ENCODE assay signal across 25 cellular contexts in the genomic region with DNA sequence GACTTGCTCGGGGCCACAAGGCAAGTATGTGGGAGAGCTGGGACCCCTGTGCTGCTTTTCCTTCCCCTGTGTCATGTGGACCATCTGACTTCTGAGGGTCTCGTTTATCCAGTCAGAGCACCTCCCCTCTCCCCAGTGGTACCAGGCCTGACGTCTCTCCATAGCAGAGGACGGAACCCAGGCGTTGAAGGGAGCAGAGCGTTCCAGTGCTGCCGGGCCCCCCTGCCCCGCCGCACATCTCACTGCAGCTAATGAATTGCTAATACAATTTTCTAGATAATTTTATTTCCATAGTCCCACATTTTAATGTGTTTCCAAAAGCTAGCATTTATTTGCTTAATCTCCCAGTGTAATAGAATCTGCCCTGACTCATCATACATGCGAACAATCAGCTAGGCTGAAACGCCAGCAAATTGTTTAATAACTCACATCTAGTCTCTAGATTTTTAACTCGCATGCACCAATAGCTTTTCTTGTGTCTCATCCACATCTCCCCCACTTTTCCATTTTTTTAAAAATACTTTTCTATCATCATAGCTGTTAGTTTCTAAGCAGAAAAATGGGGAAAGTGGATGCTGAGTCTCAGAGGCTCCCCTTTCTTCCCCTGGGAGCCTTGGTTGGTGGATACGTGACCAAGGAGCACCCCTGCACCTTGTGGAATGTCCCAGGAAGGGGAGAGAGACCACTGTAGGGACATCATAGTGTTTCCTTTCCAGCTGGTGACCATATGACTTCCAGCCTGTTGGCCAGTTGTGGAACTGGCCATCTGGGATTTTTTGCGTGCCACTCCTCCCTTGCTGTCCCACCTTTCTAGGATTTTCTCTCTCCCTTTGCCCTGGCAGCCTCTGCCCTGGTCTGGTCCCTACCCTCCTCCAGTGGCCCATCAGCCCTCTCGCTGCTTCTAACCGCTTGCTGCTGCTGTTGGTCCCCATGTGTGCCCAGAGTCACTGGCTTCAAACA. TPM values are rescaled to one million over a fixed set of nuclear protein-coding genes. Genes with fewer than 3 reads are reported as not detected.
DNase-seq lines count a peak whose midpoint lies in the region; ATAC-seq and TF ChIP-seq lines count a peak whose summit lies in the region.
"Had no signal": no experiment of that assay in that cellular context is flagged by ENCODE, and none has a peak within 500 bp of the region (broad histone marks: within the 10 kb centered on the region; RNA-seq: fewer than 3 reads in every experiment).

No MANE protein-coding gene starts in this region.

- H3K4me3 ChIP-seq in ascending aorta (no peak overlapping the region), skeletal muscle tissue (ENCODE audit: low read length in 3 of 3) (no peak overlapping the region)
- H3K4me3 ChIP-seq: body of pancreas, HAP-1 had no signal

- DNase-seq in RWPE1 (ENCODE audit: low spot score) (no peak), ascending aorta (ENCODE audit: low spot score in 2 of 2) (no peak), immature natural killer cell (no peak), NCI-H526 (lab: John Stamatoyannopoulos, UW) (no peak), G401 (ENCODE audit: low spot score) (no peak)
- DNase-seq: activated CD4-positive, alpha-beta T cell treated with anti-CD3 and anti-CD28 coated beads for 1 hour; activated effector memory CD4-positive, alpha-beta T cell treated with anti-CD3 and anti-CD28 coated beads, Interleukin-2, amount 50 U/mL, for 16 hours; activated naive CD8-positive, alpha-beta T cell treated with anti-CD3 and anti-CD28 coated beads, Interleukin-2, amount 10 ng/mL, durations not matched to agents 7 days and 5 days; activated T-cell treated with anti-CD3 and anti-CD28 coated beads for 4 hours; body of pancreas; Caco-2; DMS79; effector CD4-positive, alpha-beta T cell; GF-D8; KBM-7; NCI-H1436; NCI-H2081 treated with DMSO at 0.1 percent for 48 hours; NCI-H82; occipital lobe; T-helper 17 cell had no signal

- H3K4me1 ChIP-seq in ascending aorta, result peaks cover 0 to 70% of the 10 kb centered on the region in 2 donors
- peaks cover 59 to 97% (median 89%) of the 10 kb centered on the region in 3 donors for H3K4me1 ChIP-seq in skeletal muscle tissue (ENCODE audit: control insufficient read depth in 3 of 3, insufficient read depth in 3 of 3, low read length in 3 of 3)
- H3K4me1 ChIP-seq: Caco-2, foreskin keratinocyte, HAP-1 had no signal

- H3K27me3 ChIP-seq in ascending aorta (no peaks in the 10 kb centered on the region), skeletal muscle tissue (ENCODE audit: control insufficient read depth in 3 of 3, insufficient read depth in 3 of 3, low read length in 3 of 3) (no peaks in the 10 kb centered on the region)
- H3K27me3 ChIP-seq: body of pancreas had no signal

- no peak overlapping the region for H3K4me3 Mint-ChIP-seq in immature natural killer cell
- H3K4me3 Mint-ChIP-seq: activated naive CD8-positive, alpha-beta T cell treated with anti-CD3 and anti-CD28 coated beads, Interleukin-2, amount 10 ng/mL, durations not matched to agents 7 days and 5 days; T-helper 17 cell had no signal

- H3K9me3 ChIP-seq in ascending aorta (no peaks in the 10 kb centered on the region), skeletal muscle tissue (ENCODE audit: control insufficient read depth in 3 of 3, low read length in 3 of 3) (no peaks in the 10 kb centered on the region)
- H3K9me3 ChIP-seq: body of pancreas, Caco-2, HAP-1 had no signal

- H3K27ac ChIP-seq in RWPE1 (peak overlapping the region; percentile 55), ascending aorta (peak overlapping the region; percentile 40 to 52), skeletal muscle tissue (ENCODE audit: low read depth, low read length) (peak overlapping the region; percentile 4)
- H3K27ac ChIP-seq: body of pancreas, C4-2B, foreskin keratinocyte had no signal

- peak overlapping the region in 1 of 3 donors; percentile 47 for H3K9ac ChIP-seq in skeletal muscle tissue (ENCODE audit: low read depth in 1 of 3, low read length in 3 of 3)

- peak overlapping the region in 5 of 6 donors; percentile 9 to 82 (median 53) for H3K27ac Mint-ChIP-seq in immature natural killer cell
- H3K27ac Mint-ChIP-seq: T-helper 17 cell had no signal

- intact Hi-C loops in ascending aorta (cut with DNase I), result no loop called here

- peaks cover 7 to 15% (median 10%) of the 10 kb centered on the region in 3 donors for H3K27me3 Mint-ChIP-seq in immature natural killer cell (ENCODE audit: low read depth in 3 of 3)
- H3K27me3 Mint-ChIP-seq: T-helper 17 cell had no signal

- H3K36me3 Mint-ChIP-seq in immature natural killer cell, result peaks cover 0 to 4% (median 0%) of the 10 kb centered on the region in 3 donors
- H3K36me3 Mint-ChIP-seq: activated naive CD8-positive, alpha-beta T cell treated with anti-CD3 and anti-CD28 coated beads, Interleukin-2, amount 10 ng/mL, durations not matched to agents 7 days and 5 days had no signal

- POLR2A ChIA-PET in RWPE1 (lab: Yijun Ruan, JAX; ENCODE audit: low non-redundant PET), result no interaction called here

- no peak for TF ChIP-seq CTCF in RWPE1 (conservative IDR thresholded peaks at IDR 0.05; ENCODE audit: low read depth)
- no peak for TF ChIP-seq CTCF in ascending aorta (IDR thresholded peaks at IDR 0.05)

- H3K36me3 ChIP-seq in ascending aorta (peaks cover 32 to 56% of the 10 kb centered on the region in 2 donors), skeletal muscle tissue (ENCODE audit: control insufficient read depth in 3 of 3, insufficient read depth in 3 of 3, low read length in 3 of 3) (peaks cover 9 to 23% (median 11%) of the 10 kb centered on the region in 3 donors)
- H3K36me3 ChIP-seq: HAP-1 had no signal

- H3K9me3 Mint-ChIP-seq in immature natural killer cell, result no peaks in the 10 kb centered on the region
- H3K9me3 Mint-ChIP-seq: activated naive CD8-positive, alpha-beta T cell treated with anti-CD3 and anti-CD28 coated beads, Interleukin-2, amount 10 ng/mL, durations not matched to agents 7 days and 5 days had no signal

- in situ Hi-C loops in G401 (cut with HindIII; ENCODE audit: low sequenced_read_pairs), result no loop called here

- peaks cover 56 to 91% of the 10 kb centered on the region in 2 donors for H3K4me1 Mint-ChIP-seq in immature natural killer cell

- CTCF ChIA-PET in RWPE1 (lab: Yijun Ruan, JAX), result interaction anchor here (0.5 to 1.1 kb wide), 3 partner anchors 32 to 209 kb away, joined by 3 to 6 read pairs (median 5); a partner anchor contains a TSS

- ATAC-seq in HG02884 (IDR thresholded peaks at IDR 0.05; ENCODE audit: unreplicated experiment), result no peak
- ATAC-seq: body of pancreas, T-helper 17 cell had no signal

RNA-seq across cellular contexts. Expression of a gene that starts 58.6 kb away (rescaled TPM):
- total RNA-seq in ascending aorta (1,040 TPM), skeletal muscle tissue (87.2 TPM)
- polyA plus RNA-seq in immature natural killer cell, result 1 to 10 TPM in 1 of 3 donors, under 1 TPM in 1, not detected in 1; 0.68 to 1.0 TPM
- total RNA-seq in G401 (2014; rRNA removed; shearing (Covaris generic)), result not detected in 2 replicates
- total RNA-seq: activated naive CD8-positive, alpha-beta T cell treated with anti-CD3 and anti-CD28 coated beads, Interleukin-2, amount 10 ng/mL, durations not matched to agents 7 days and 5 days; foreskin keratinocyte; occipital lobe; T-helper 17 cell had no signal
- polyA plus RNA-seq: foreskin keratinocyte had no signal

Comparison
In these comparisons a context has a peak if more than half of its experiments do, and no peak if none do; other contexts are left out.
1. H3K27ac ChIP-seq: peak in every context shown above with its lines; median percentile 55 in RWPE1; 46 in ascending aorta; 4 in skeletal muscle tissue.
2. RNA of a gene that starts 58.6 kb away (total RNA-seq): 1,040 TPM in ascending aorta (single experiment) and 87.2 TPM in skeletal muscle tissue (single experiment); not detected in G401; every median in the first group is over 10 times any median in the second.